ENCODE assay signal across 31 cellular contexts in genomic region chr4:8384397-8385060, GRCh38. TPM values are rescaled to one million over a fixed set of nuclear protein-coding genes. Genes with fewer than 3 reads are reported as not detected.
DNase-seq lines count a peak whose midpoint lies in the region; ATAC-seq, FAIRE-seq and TF ChIP-seq lines count a peak whose summit lies in the region.
"Had no signal": no experiment of that assay in that cellular context is flagged by ENCODE, and none has a peak within 500 bp of the region (broad histone marks: within the 10 kb centered on the region; RNA-seq: fewer than 3 reads in every experiment).

No MANE protein-coding gene starts in this region.

- 95% methylated on average over 23 of the region's 26 CpGs for WGBS in HepG2 (ENCODE audit: low lambda C conversion rate)
- no CpG with 5 or more reads among the region's 26 CpGs for WGBS in trophoblast cell (ENCODE audit: extremely low coverage, insufficient coverage, insufficient read length)

- H4K91ac ChIP-seq in trophoblast cell (ENCODE audit: low read depth, low read length): peak overlapping the region; percentile 17

- H2BK5ac ChIP-seq in trophoblast cell (ENCODE audit: low read depth, low read length, poor library complexity): no peak overlapping the region

- H3K9ac ChIP-seq in HepG2 (ENCODE audit: insufficient read depth, low read depth, low read length): no peak overlapping the region
- H3K9ac ChIP-seq in trophoblast cell (ENCODE audit: low read length): no peak overlapping the region

- no peak overlapping the region for H4K8ac ChIP-seq in trophoblast cell (ENCODE audit: low read depth, low read length)

- no peak overlapping the region for H3K4me3 ChIP-seq in right atrium auricular region
- no peak overlapping the region for H3K4me3 ChIP-seq in HepG2 (replicated peaks in 1 of 3; ENCODE audit: insufficient read depth in 1 of 3, low read depth in 2 of 3, low read length in 3 of 3)
- H3K4me3 ChIP-seq in trophoblast cell (ENCODE audit: low read depth, low read length): no peak overlapping the region
- H3K4me3 ChIP-seq: breast epithelium, coronary artery, ovary had no signal

- no peak overlapping the region for H3K4ac ChIP-seq in trophoblast cell (ENCODE audit: low read depth, low read length)

- peaks cover 49% of the 10 kb centered on the region for H3K36me3 ChIP-seq in right atrium auricular region
- peaks cover 0 to 3% of the 10 kb centered on the region in 2 experiments; a peak in 2 of 5 replicates for H3K36me3 ChIP-seq in HepG2 (replicated peaks in 1 of 2; ENCODE audit: control insufficient read depth in 1 of 2, insufficient read depth in 2 of 2, low read length in 2 of 2)
- peaks cover 49 to 64% of the 10 kb centered on the region in 2 experiments for H3K36me3 ChIP-seq in trophoblast cell (ENCODE audit: control insufficient read depth in 1 of 2, insufficient read depth in 2 of 2, low read length in 2 of 2)
- H3K36me3 ChIP-seq: ovary had no signal

- ATAC-seq in left cardiac atrium (no peak), HepG2 (no peak), HG03571 (IDR thresholded peaks at IDR 0.05; ENCODE audit: unreplicated experiment) (no peak)
- ATAC-seq: activated naive CD4-positive, alpha-beta T cell treated with anti-CD3 and anti-CD28 coated beads, Interleukin-2, amount 50 U/mL, for 72 hours; effector memory CD8-positive, alpha-beta T cell; foreskin keratinocyte; naive thymus-derived CD4-positive, alpha-beta T cell; SK-N-SH treated with all-trans-retinoic acid at 6 μM for 48 hours; T-helper 17 cell had no signal

- H3K9me3 ChIP-seq in right atrium auricular region (no peaks in the 10 kb centered on the region), HepG2 (ENCODE audit: low read length) (no peaks in the 10 kb centered on the region), trophoblast cell (ENCODE audit: insufficient read depth, low read depth, low read length) (peaks cover 2% of the 10 kb centered on the region)
- H3K9me3 ChIP-seq: breast epithelium, ovary had no signal

- no peak overlapping the region for H3K14ac ChIP-seq in trophoblast cell (ENCODE audit: low read length)

- no peaks in the 10 kb centered on the region for H3K27me3 ChIP-seq in right atrium auricular region
- no peaks in the 10 kb centered on the region for H3K27me3 ChIP-seq in HepG2 (ENCODE audit: control insufficient read depth in 1 of 2, insufficient read depth in 2 of 2, low read length in 2 of 2)
- no peaks in the 10 kb centered on the region for H3K27me3 ChIP-seq in trophoblast cell (ENCODE audit: insufficient read depth, low read length)
- H3K27me3 ChIP-seq: breast epithelium, foreskin keratinocyte, ovary had no signal

- no peak overlapping the region for H2AFZ ChIP-seq in HepG2 (ENCODE audit: low read length)
- H2AFZ ChIP-seq in trophoblast cell (ENCODE audit: insufficient read depth, low read length, poor library complexity): no peak overlapping the region

- peak overlapping the region; percentile 13 for H2BK120ac ChIP-seq in trophoblast cell (ENCODE audit: insufficient read depth, low read length, poor library complexity)

- TF ChIP-seq CTCF in right atrium auricular region (IDR thresholded peaks at IDR 0.05) (no peak), HepG2 (CRISPR knock-in tag; IDR thresholded peaks at IDR 0.05) (no peak)

- TF ChIP-seq POLR2A in HepG2 (IDR thresholded peaks at IDR 0.05; ENCODE audit: insufficient read depth in 1 of 2, low read depth in 2 of 2, low read length in 2 of 2): no peak

- H3K4me2 ChIP-seq in HepG2 (ENCODE audit: low read depth, low read length) (no peak overlapping the region), trophoblast cell (ENCODE audit: low read length) (no peak overlapping the region)

- no peak overlapping the region for H3K23ac ChIP-seq in trophoblast cell (ENCODE audit: low read length)

- in situ Hi-C loops in HepG2 (cut with HindIII; ENCODE audit: extremely low pct_ligation_motif_present, low pct_unique_long_range_greater_than_20kb): no loop called here

- H2BK12ac ChIP-seq in trophoblast cell (ENCODE audit: low read length): no peak overlapping the region

- CTCF ChIA-PET in HepG2 (lab: Yijun Ruan, JAX; ENCODE audit: low intra/inter-chr PET ratio, low total read pairs): no interaction called here

- FAIRE-seq in HepG2 (lab: Jason Lieb, UNC): no peak
- FAIRE-seq: GM12892, RCC 7860, urothelium cell line had no signal

- H3K18ac ChIP-seq in trophoblast cell (ENCODE audit: low read length): peak overlapping the region; percentile 26

- H3K79me2 ChIP-seq in HepG2 (ENCODE audit: insufficient read depth, low read length) (no peaks in the 10 kb centered on the region), trophoblast cell (ENCODE audit: control insufficient read depth, insufficient read depth, low read length, poor library complexity) (no peaks in the 10 kb centered on the region)

- BruUV-seq in HepG2 (replicated peaks; lab: Mats Ljungman, UMichigan): TSS peak; percentile 23

- DNase-seq in right atrium auricular region (ENCODE audit: low spot score) (no peak), left cardiac atrium (no peak), HepG2 (ENCODE audit: low spot score) (no peak), trophoblast cell (no peak), NCI-H146 treated with DMSO at 0.1 percent for 48 hours (lab: John Stamatoyannopoulos, UW; ENCODE audit: unreplicated experiment) (no peak), NCI-H2196 treated with DMSO at 0.1 percent for 48 hours (lab: John Stamatoyannopoulos, UW; ENCODE audit: unreplicated experiment) (no peak), cerebellum (ENCODE audit: low spot score) (no peak)
- DNase-seq: activated CD4-positive, alpha-beta memory T cell treated with anti-CD3 and anti-CD28 coated beads, Interleukin-2, amount 10 ng/mL, durations not matched to agents 7 days and 5 days; activated CD4-positive, CD25-positive, alpha-beta regulatory T cell treated with anti-CD3 and anti-CD28 coated beads, Interleukin-2, amount 50 U/mL, for 72 hours; CD4-positive, alpha-beta memory T cell; effector memory CD8-positive, alpha-beta T cell; EL; foreskin keratinocyte; GOT3; naive thymus-derived CD4-positive, alpha-beta T cell; NCI-H1694; NCI-H2171; NCI-H524 treated with DMSO at 0.1 percent for 48 hours; stimulated activated CD4-positive, alpha-beta T cell treated with anti-CD3 and anti-CD28 coated beads, Interleukin-12 subunit alpha, Interleukin-12 subunit beta, amount 100 ng/mL, for 4 hours; stimulated activated CD4-positive, alpha-beta T cell treated with anti-CD3 and anti-CD28 coated beads, Interleukin-4, amount 100 ng/mL, for 1 hour; substantia nigra; T-helper 17 cell had no signal

- H2AK5ac ChIP-seq in trophoblast cell (ENCODE audit: low read length): no peak overlapping the region

- no peaks in the 10 kb centered on the region for H3K79me1 ChIP-seq in trophoblast cell (ENCODE audit: low read length)

- intact Hi-C loops in left cardiac atrium (cut with DNase I) (no loop called here), HepG2 (cut with micrococcal nuclease; ENCODE audit: unreplicated experiment) (no loop called here)

- peak overlapping the region; percentile 67 to 77 for H3K27ac ChIP-seq in right atrium auricular region
- H3K27ac ChIP-seq in HepG2 (ENCODE audit: extremely low read length, insufficient read depth, low read length): no peak overlapping the region
- H3K27ac ChIP-seq in trophoblast cell (ENCODE audit: low read depth, low read length): no peak overlapping the region
- H3K27ac ChIP-seq: coronary artery, foreskin keratinocyte, ovary had no signal

- H4K20me1 ChIP-seq in HepG2 (ENCODE audit: insufficient read depth, low read length): no peaks in the 10 kb centered on the region

- no peak overlapping the region for H4K12ac ChIP-seq in trophoblast cell (ENCODE audit: low read depth, low read length)

- POLR2A ChIA-PET in HepG2 (lab: Yijun Ruan, JAX): no interaction called here

- no peak for TF ChIP-seq RAD21 in HepG2 (CRISPR knock-in tag; IDR thresholded peaks at IDR 0.05)

- H3K4me1 ChIP-seq in right atrium auricular region: peaks cover 0 to 39% of the 10 kb centered on the region in 2 donors
- peaks cover 15% of the 10 kb centered on the region for H3K4me1 ChIP-seq in HepG2 (ENCODE audit: insufficient read depth, low read length)
- H3K4me1 ChIP-seq in trophoblast cell (ENCODE audit: control insufficient read depth in 1 of 2, insufficient read depth in 2 of 2, low read length in 2 of 2): peaks cover 10 to 22% of the 10 kb centered on the region in 2 experiments
- H3K4me1 ChIP-seq: breast epithelium, foreskin keratinocyte had no signal

- TF ChIP-seq EP300 in HepG2 (IDR thresholded peaks at IDR 0.05; ENCODE audit: low read depth in 2 of 2, low read length in 2 of 2): no peak
- TF ChIP-seq EP300 in HepG2 (CRISPR knock-in tag; IDR thresholded peaks at IDR 0.05; ENCODE audit: borderline replicate concordance): no peak

RNA-seq across cellular contexts. Expression of gene ACOX3, which starts 56.0 kb away (rescaled TPM):
- 10 to 100 TPM; 66.9 to 68.8 TPM for total RNA-seq in right atrium auricular region
- 10 to 100 TPM; 32.8 to 66.1 TPM for total RNA-seq in left cardiac atrium
- 17.0 and 17.8 TPM in 2 replicates for total RNA-seq in HepG2 (2016; rRNA removed; fragmentation: Illumina TruSeq; extraction: Trizol)
- 1.8 and 2.6 TPM in 2 replicates for total RNA-seq in HepG2 (2016; cell fraction: cytosol; rRNA removed; fragmentation: Illumina TruSeq; extraction: Trizol; ENCODE audit: low read depth)
- total RNA-seq in HepG2 (2016; cell fraction: insoluble cytoplasmic fraction; rRNA removed; fragmentation: Illumina TruSeq; extraction: Trizol): 17.4 and 17.6 TPM in 2 replicates
- 3.3 and 3.5 TPM in 2 replicates for total RNA-seq in HepG2 (2016; cell fraction: membrane; rRNA removed; fragmentation: Illumina TruSeq; extraction: Trizol)
- total RNA-seq in HepG2 (2016; cell fraction: nucleus; rRNA removed; fragmentation: Illumina TruSeq; extraction: Trizol): 11.7 and 13.5 TPM in 2 replicates
- polyA plus RNA-seq in HepG2 (2011; rRNA removed): 4.2 and 5.8 TPM in 2 replicates
- polyA plus RNA-seq in HepG2 (2011; cell fraction: cytosol; rRNA removed): 4.2 and 5.6 TPM in 2 replicates
- 14.4 TPM in 2 replicates for polyA plus RNA-seq in HepG2 (2011; cell fraction: nucleus; rRNA removed)
- polyA plus RNA-seq in HepG2 (2012): 9.4 and 11.1 TPM in 2 replicates
- 0.98 and 1.3 TPM in 2 replicates for polyA plus RNA-seq in HepG2 (2016; cell fraction: cytosol; fragmentation: Illumina TruSeq; extraction: Trizol; ENCODE audit: low read depth)
- 12.5 and 15.9 TPM in 2 replicates for polyA plus RNA-seq in HepG2 (2016; cell fraction: insoluble cytoplasmic fraction; fragmentation: Illumina TruSeq; extraction: Trizol; ENCODE audit: low read depth)
- polyA plus RNA-seq in HepG2 (2016; cell fraction: membrane; fragmentation: Illumina TruSeq; extraction: Trizol; ENCODE audit: low read depth): 1.2 and 1.9 TPM in 2 replicates
- 12.6 and 13.3 TPM in 2 replicates for polyA plus RNA-seq in HepG2 (2016; cell fraction: nucleus; fragmentation: Illumina TruSeq; extraction: Trizol; ENCODE audit: insufficient read depth, low read depth)
- polyA minus RNA-seq in HepG2 (2011; rRNA and poly(A)+ RNA removed; ENCODE audit: low replicate concordance): 3.1 and 10.1 TPM in 2 replicates
- polyA minus RNA-seq in HepG2 (2011; cell fraction: cytosol; rRNA and poly(A)+ RNA removed): 4.0 and 5.3 TPM in 2 replicates
- 8.6 and 9.6 TPM in 2 replicates for polyA minus RNA-seq in HepG2 (2011; cell fraction: nucleus; rRNA and poly(A)+ RNA removed)
- 21.5 and 23.3 TPM in 2 replicates for polyA plus RNA-seq in trophoblast cell (2013)
- 28.6 TPM for total RNA-seq in cerebellum

RNA-seq across cellular contexts. Expression of gene TRMT44, which starts 56.0 kb away (rescaled TPM):
- total RNA-seq in right atrium auricular region (10 to 100 TPM; 10.5 to 11.4 TPM), left cardiac atrium (10 to 100 TPM in 1 of 2 donors, 1 to 10 TPM in 1; 8.8 to 13.6 TPM), HepG2 (2016; rRNA removed; fragmentation: Illumina TruSeq; extraction: Trizol) (6.5 and 8.6 TPM in 2 replicates), cerebellum (27.8 TPM)
- 1.1 TPM in 2 replicates for total RNA-seq in HepG2 (2016; cell fraction: cytosol; rRNA removed; fragmentation: Illumina TruSeq; extraction: Trizol; ENCODE audit: low read depth)
- total RNA-seq in HepG2 (2016; cell fraction: insoluble cytoplasmic fraction; rRNA removed; fragmentation: Illumina TruSeq; extraction: Trizol): 5.5 and 9.7 TPM in 2 replicates
- total RNA-seq in HepG2 (2016; cell fraction: membrane; rRNA removed; fragmentation: Illumina TruSeq; extraction: Trizol): 2.7 and 2.8 TPM in 2 replicates
- total RNA-seq in HepG2 (2016; cell fraction: nucleus; rRNA removed; fragmentation: Illumina TruSeq; extraction: Trizol): 16.9 and 20.1 TPM in 2 replicates
- 5.8 and 6.9 TPM in 2 replicates for polyA plus RNA-seq in HepG2 (2011; rRNA removed)
- polyA plus RNA-seq in HepG2 (2011; cell fraction: cytosol; rRNA removed): 3.1 and 4.4 TPM in 2 replicates
- 24.7 and 30.2 TPM in 2 replicates for polyA plus RNA-seq in HepG2 (2011; cell fraction: nucleus; rRNA removed)
- polyA plus RNA-seq in HepG2 (2012): 5.0 and 5.9 TPM in 2 replicates
- 0.79 and 1.0 TPM in 2 replicates for polyA plus RNA-seq in HepG2 (2016; cell fraction: cytosol; fragmentation: Illumina TruSeq; extraction: Trizol; ENCODE audit: low read depth)
- 4.4 and 6.5 TPM in 2 replicates for polyA plus RNA-seq in HepG2 (2016; cell fraction: insoluble cytoplasmic fraction; fragmentation: Illumina TruSeq; extraction: Trizol; ENCODE audit: low read depth)
- polyA plus RNA-seq in HepG2 (2016; cell fraction: membrane; fragmentation: Illumina TruSeq; extraction: Trizol; ENCODE audit: low read depth): 1.4 TPM in 2 replicates
- 15.4 and 17.7 TPM in 2 replicates for polyA plus RNA-seq in HepG2 (2016; cell fraction: nucleus; fragmentation: Illumina TruSeq; extraction: Trizol; ENCODE audit: insufficient read depth, low read depth)
- polyA minus RNA-seq in HepG2 (2011; rRNA and poly(A)+ RNA removed; ENCODE audit: low replicate concordance): 15.4 and 22.2 TPM in 2 replicates
- polyA minus RNA-seq in HepG2 (2011; cell fraction: cytosol; rRNA and poly(A)+ RNA removed): 4.7 and 5.7 TPM in 2 replicates
- polyA minus RNA-seq in HepG2 (2011; cell fraction: nucleus; rRNA and poly(A)+ RNA removed): 38.8 and 41.1 TPM in 2 replicates
- 16.7 and 17.7 TPM in 2 replicates for polyA plus RNA-seq in trophoblast cell (2013)

Comparison
In these comparisons a context has a peak if more than half of its experiments do, and no peak if none do; other contexts are left out.
1. H3K27ac ChIP-seq: peak in right atrium auricular region (2 of 2); none in HepG2 (single experiment) and trophoblast cell (single experiment).